In the genomic region with DNA sequence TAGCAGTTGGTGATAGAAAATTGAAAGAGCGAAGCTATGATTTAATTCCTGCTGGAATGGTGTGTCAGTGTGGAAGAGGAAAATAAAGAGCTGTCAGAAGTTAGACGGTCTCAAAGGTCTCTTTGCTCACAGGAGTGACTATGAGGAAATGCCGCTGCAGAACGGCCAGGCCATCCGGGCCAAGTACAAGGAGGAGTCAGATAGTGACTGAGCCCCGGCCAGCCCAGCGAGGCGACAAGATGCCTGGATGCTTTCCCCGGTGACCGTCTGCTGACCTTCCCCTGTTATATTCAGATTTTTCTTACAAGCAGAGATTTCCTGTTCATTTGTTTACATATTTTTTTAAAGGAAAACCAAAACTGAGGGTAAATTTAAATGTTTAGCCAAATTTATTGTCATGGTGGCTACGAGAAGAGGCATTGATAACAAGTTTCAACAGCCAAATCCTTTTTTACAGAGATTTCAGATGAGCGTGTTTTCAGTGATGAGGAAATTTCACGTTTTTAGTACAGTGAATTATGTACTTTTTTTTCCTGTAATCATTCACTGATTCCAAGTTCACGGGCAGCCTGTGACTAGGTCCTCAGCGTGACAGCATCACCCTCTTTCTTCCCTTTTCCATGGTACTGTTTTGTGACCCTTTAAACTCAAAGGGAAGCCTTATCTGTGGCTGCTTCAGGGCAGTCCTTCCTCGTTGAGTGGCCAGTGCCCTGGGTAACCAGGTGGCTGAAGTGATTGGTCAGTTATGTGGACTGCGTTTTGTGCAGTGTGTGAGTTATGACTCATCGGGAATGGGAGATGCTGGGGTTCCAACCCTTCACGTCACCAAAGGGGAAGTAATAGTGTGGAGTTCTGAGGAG, we compare ENCODE assay signal across 8 cellular contexts. TPM values are rescaled to one million over a fixed set of nuclear protein-coding genes. Genes with fewer than 3 reads are reported as not detected.
A peak's percentile ranks its signal among the peaks of the same experiment; 100 is the strongest.
DNase-seq lines count a peak whose midpoint lies in the region; ATAC-seq and TF ChIP-seq lines count a peak whose summit lies in the region.

No MANE protein-coding gene starts in this region.

- peaks cover 0 to 2% of the 10 kb centered on the region in 2 donors for H3K27me3 Mint-ChIP-seq in CD8-positive, alpha-beta memory T cell
- no peaks in the 10 kb centered on the region for H3K27me3 Mint-ChIP-seq in natural killer cell treated with Interleukin-12 subunit alpha and Interleukin-12 subunit beta and Interleukin-15 and Interleukin-18, amount 100 ng/mL, for 72 hours

- TF ChIP-seq POLR2A in esophagus muscularis mucosa (IDR thresholded peaks at IDR 0.05; ENCODE audit: low read depth): no peak

- H3K36me3 ChIP-seq in CD8-positive, alpha-beta memory T cell (ENCODE audit: insufficient read depth, low read length): peaks cover 25% of the 10 kb centered on the region
- peaks cover 3 to 63% (median 51%) of the 10 kb centered on the region in 4 donors for H3K36me3 ChIP-seq in esophagus muscularis mucosa

- H3K4me1 Mint-ChIP-seq in CD8-positive, alpha-beta memory T cell: peaks cover 45 to 75% (median 55%) of the 10 kb centered on the region in 3 donors
- peaks cover 52 to 54% of the 10 kb centered on the region in 2 donors for H3K4me1 Mint-ChIP-seq in natural killer cell treated with Interleukin-12 subunit alpha and Interleukin-12 subunit beta and Interleukin-15 and Interleukin-18, amount 100 ng/mL, for 72 hours (ENCODE audit: low read depth in 2 of 2)

- TF ChIP-seq EP300 in esophagus muscularis mucosa (IDR thresholded peaks at IDR 0.05): no peak

- H3K9me3 ChIP-seq in CD8-positive, alpha-beta memory T cell (ENCODE audit: low read length): no peaks in the 10 kb centered on the region
- H3K9me3 ChIP-seq in esophagus muscularis mucosa: no peaks in the 10 kb centered on the region

- no peak for DNase-seq in CD8-positive, alpha-beta memory T cell
- DNase-seq in esophagus muscularis mucosa (ENCODE audit: extremely low spot score): peak; percentile 93
- no peak for DNase-seq in natural killer cell treated with Interleukin-12 subunit alpha and Interleukin-12 subunit beta and Interleukin-15 and Interleukin-18, amount 100 ng/mL, for 72 hours (ENCODE audit: low spot score)
- no peak for DNase-seq in SW480 (ENCODE audit: low spot score)
- no peak for DNase-seq in NCI-H1930 (lab: John Stamatoyannopoulos, UW)

- peaks cover 0 to 1% (median 0%) of the 10 kb centered on the region in 5 donors for H3K9me3 Mint-ChIP-seq in CD8-positive, alpha-beta memory T cell
- H3K9me3 Mint-ChIP-seq in natural killer cell treated with Interleukin-12 subunit alpha and Interleukin-12 subunit beta and Interleukin-15 and Interleukin-18, amount 100 ng/mL, for 72 hours: no peaks in the 10 kb centered on the region

- 33% methylated on average over 19 of the region's 19 CpGs for WGBS in esophagus muscularis mucosa

- peak overlapping the region in 1 of 7 donors; percentile 6 for H3K4me3 Mint-ChIP-seq in CD8-positive, alpha-beta memory T cell
- H3K4me3 Mint-ChIP-seq in natural killer cell treated with Interleukin-12 subunit alpha and Interleukin-12 subunit beta and Interleukin-15 and Interleukin-18, amount 100 ng/mL, for 72 hours: no peak overlapping the region

- no peaks in the 10 kb centered on the region for H3K27me3 ChIP-seq in CD8-positive, alpha-beta memory T cell (ENCODE audit: insufficient read depth, low read length, poor library complexity, severe bottlenecking)
- H3K27me3 ChIP-seq in esophagus muscularis mucosa: no peaks in the 10 kb centered on the region

- H3K27ac Mint-ChIP-seq in CD8-positive, alpha-beta memory T cell: peak overlapping the region; percentile 44 to 96 (median 86)
- peak overlapping the region; percentile 72 to 84 for H3K27ac Mint-ChIP-seq in natural killer cell treated with Interleukin-12 subunit alpha and Interleukin-12 subunit beta and Interleukin-15 and Interleukin-18, amount 100 ng/mL, for 72 hours

- peaks cover 22% of the 10 kb centered on the region for H3K4me1 ChIP-seq in CD8-positive, alpha-beta memory T cell (ENCODE audit: insufficient read depth, low read length)
- peaks cover 13 to 25% (median 23%) of the 10 kb centered on the region in 4 donors for H3K4me1 ChIP-seq in esophagus muscularis mucosa

- peaks cover 18 to 78% (median 35%) of the 10 kb centered on the region in 3 donors for H3K36me3 Mint-ChIP-seq in CD8-positive, alpha-beta memory T cell
- H3K36me3 Mint-ChIP-seq in natural killer cell treated with Interleukin-12 subunit alpha and Interleukin-12 subunit beta and Interleukin-15 and Interleukin-18, amount 100 ng/mL, for 72 hours: peaks cover 30% of the 10 kb centered on the region

- POLR2A ChIA-PET in CD8-positive, alpha-beta memory T cell (lab: Charles Lee): no interaction called here

- no peak overlapping the region for H3K4me3 ChIP-seq in CD8-positive, alpha-beta memory T cell (ENCODE audit: low read length)
- H3K4me3 ChIP-seq in esophagus muscularis mucosa: peak overlapping the region in 2 of 4 donors; percentile 7 to 27

- no peak for TF ChIP-seq CTCF in esophagus muscularis mucosa (IDR thresholded peaks at IDR 0.05)

- intact Hi-C loops in esophagus muscularis mucosa (cut with DNase I): loop anchor here (10.0 kb wide), 1 partner anchor 63 kb away; no protein-coding TSS in a partner anchor

- CTCF ChIA-PET in CD8-positive, alpha-beta memory T cell (lab: Charles Lee): interaction anchor here (1.2 to 2.5 kb wide), 4 partner anchors 10 to 150 kb away, joined by 3 to 11 read pairs (median 4); a partner anchor contains a TSS

- no peak overlapping the region for H3K27ac ChIP-seq in CD8-positive, alpha-beta memory T cell (ENCODE audit: low read depth, low read length)
- peak overlapping the region; percentile 62 to 80 (median 72) for H3K27ac ChIP-seq in esophagus muscularis mucosa (replicated peaks in 1 of 4)

- ATAC-seq in SK-N-SH treated with all-trans-retinoic acid at 6 μM for 48 hours: peak; percentile 91
- ATAC-seq in natural killer cell treated with Interleukin-12 subunit alpha and Interleukin-12 subunit beta and Interleukin-15 and Interleukin-18, amount 100 ng/mL, for 72 hours: no peak
- ATAC-seq in GM21526 (IDR thresholded peaks at IDR 0.05; ENCODE audit: low FRiP score, unreplicated experiment): no peak
- no peak for ATAC-seq in HG03442 (IDR thresholded peaks at IDR 0.05; ENCODE audit: unreplicated experiment)

TF ChIP-seq in SK-N-SH treated with all-trans-retinoic acid at 6 μM for 48 hours, 23 proteins besides CTCF, POLR2A, EP300 and RAD21 (continues in another document):
- TF ChIP-seq ZNF8 (CRISPR knock-in tag; IDR thresholded peaks at IDR 0.05): no peak
- no peak for TF ChIP-seq ZFP3 (CRISPR knock-in tag; IDR thresholded peaks at IDR 0.05)
- TF ChIP-seq, protein P1, sequence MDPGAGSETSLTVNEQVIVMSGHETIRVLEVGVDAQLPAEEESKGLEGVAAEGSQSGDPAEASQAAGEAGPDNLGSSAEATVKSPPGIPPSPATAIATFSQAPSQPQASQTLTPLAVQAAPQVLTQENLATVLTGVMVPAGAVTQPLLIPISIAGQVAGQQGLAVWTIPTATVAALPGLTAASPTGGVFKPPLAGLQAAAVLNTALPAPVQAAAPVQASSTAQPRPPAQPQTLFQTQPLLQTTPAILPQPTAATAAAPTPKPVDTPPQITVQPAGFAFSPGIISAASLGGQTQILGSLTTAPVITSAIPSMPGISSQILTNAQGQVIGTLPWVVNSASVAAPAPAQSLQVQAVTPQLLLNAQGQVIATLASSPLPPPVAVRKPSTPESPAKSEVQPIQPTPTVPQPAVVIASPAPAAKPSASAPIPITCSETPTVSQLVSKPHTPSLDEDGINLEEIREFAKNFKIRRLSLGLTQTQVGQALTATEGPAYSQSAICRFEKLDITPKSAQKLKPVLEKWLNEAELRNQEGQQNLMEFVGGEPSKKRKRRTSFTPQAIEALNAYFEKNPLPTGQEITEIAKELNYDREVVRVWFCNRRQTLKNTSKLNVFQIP (CRISPR knock-in tag; IDR thresholded peaks at IDR 0.05; ENCODE audit: borderline replicate concordance, low read depth): no peak
- no peak for TF ChIP-seq ZNF70 (CRISPR knock-in tag; IDR thresholded peaks at IDR 0.05)
- TF ChIP-seq, protein P2, sequence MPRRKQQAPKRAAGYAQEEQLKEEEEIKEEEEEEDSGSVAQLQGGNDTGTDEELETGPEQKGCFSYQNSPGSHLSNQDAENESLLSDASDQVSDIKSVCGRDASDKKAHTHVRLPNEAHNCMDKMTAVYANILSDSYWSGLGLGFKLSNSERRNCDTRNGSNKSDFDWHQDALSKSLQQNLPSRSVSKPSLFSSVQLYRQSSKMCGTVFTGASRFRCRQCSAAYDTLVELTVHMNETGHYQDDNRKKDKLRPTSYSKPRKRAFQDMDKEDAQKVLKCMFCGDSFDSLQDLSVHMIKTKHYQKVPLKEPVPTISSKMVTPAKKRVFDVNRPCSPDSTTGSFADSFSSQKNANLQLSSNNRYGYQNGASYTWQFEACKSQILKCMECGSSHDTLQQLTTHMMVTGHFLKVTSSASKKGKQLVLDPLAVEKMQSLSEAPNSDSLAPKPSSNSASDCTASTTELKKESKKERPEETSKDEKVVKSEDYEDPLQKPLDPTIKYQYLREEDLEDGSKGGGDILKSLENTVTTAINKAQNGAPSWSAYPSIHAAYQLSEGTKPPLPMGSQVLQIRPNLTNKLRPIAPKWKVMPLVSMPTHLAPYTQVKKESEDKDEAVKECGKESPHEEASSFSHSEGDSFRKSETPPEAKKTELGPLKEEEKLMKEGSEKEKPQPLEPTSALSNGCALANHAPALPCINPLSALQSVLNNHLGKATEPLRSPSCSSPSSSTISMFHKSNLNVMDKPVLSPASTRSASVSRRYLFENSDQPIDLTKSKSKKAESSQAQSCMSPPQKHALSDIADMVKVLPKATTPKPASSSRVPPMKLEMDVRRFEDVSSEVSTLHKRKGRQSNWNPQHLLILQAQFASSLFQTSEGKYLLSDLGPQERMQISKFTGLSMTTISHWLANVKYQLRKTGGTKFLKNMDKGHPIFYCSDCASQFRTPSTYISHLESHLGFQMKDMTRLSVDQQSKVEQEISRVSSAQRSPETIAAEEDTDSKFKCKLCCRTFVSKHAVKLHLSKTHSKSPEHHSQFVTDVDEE (CRISPR knock-in tag; IDR thresholded peaks at IDR 0.05): no peak
- no peak for TF ChIP-seq CSDC2 (CRISPR knock-in tag; IDR thresholded peaks at IDR 0.05)

RNA-seq across cellular contexts. Expression of a gene that starts 12.6 kb away (rescaled TPM):
- 100 to 1,000 TPM in 1 of 2 experiments, 10 to 100 TPM in 1; 94.8 to 103 TPM for total RNA-seq in CD8-positive, alpha-beta memory T cell
- 83.2 TPM for polyA plus RNA-seq in CD8-positive, alpha-beta memory T cell
- total RNA-seq in esophagus muscularis mucosa: 100 to 1,000 TPM in 3 of 4 donors, 10 to 100 TPM in 1; 90.7 to 147 (median 102) TPM
- total RNA-seq in natural killer cell treated with Interleukin-12 subunit alpha and Interleukin-12 subunit beta and Interleukin-15 and Interleukin-18, amount 100 ng/mL, for 72 hours: 100 to 1,000 TPM; 117 to 157 TPM

RNA-seq across cellular contexts. Expression of a gene that starts 17.9 kb away (rescaled TPM):
- 100 to 1,000 TPM in 1 of 2 experiments, 10 to 100 TPM in 1; 96.6 to 102 TPM for total RNA-seq in CD8-positive, alpha-beta memory T cell
- 19.5 TPM for polyA plus RNA-seq in CD8-positive, alpha-beta memory T cell
- total RNA-seq in esophagus muscularis mucosa: 10 to 100 TPM in 1 of 4 donors, 1 to 10 TPM in 3; 4.8 to 10.1 (median 7.6) TPM
- total RNA-seq in natural killer cell treated with Interleukin-12 subunit alpha and Interleukin-12 subunit beta and Interleukin-15 and Interleukin-18, amount 100 ng/mL, for 72 hours: 100 to 1,000 TPM; 199 to 246 TPM

Comparison
In these comparisons a context has a peak if more than half of its experiments do, and no peak if none do; other contexts are left out.
1. RNA of a gene that starts 17.9 kb away (total RNA-seq): 199 to 246 TPM in natural killer cell treated with Interleukin-12 subunit alpha and Interleukin-12 subunit beta and Interleukin-15 and Interleukin-18, amount 100 ng/mL, for 72 hours and 96.6 to 102 TPM in CD8-positive, alpha-beta memory T cell; 4.8 to 10.1 TPM in esophagus muscularis mucosa; every median in the first group is over 4 times any median in the second.